ENCODE assay signal across 17 cellular contexts in the genomic region with DNA sequence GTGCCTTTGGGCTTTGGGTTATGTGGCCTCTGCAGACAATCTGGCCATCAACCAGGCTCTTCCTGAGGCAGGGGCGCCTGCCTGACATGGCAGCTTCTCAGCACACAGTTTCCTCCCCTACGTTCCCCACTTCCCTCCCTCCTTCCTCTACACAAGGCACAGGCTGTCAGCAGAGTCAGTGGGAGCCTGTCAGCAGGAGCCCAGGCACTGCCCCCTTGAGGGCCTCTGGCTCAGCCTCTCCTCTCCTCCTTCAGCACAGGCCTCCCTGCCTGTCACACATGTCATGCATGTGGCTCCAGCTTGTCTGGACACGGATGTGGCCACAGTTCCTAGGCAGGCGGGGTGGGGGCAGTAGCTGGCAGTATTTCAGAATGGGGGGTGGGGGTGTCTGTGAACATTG. TPM values are rescaled to one million over a fixed set of nuclear protein-coding genes. Genes with fewer than 3 reads are reported as not detected.
DNase-seq lines count a peak whose midpoint lies in the region; ATAC-seq, FAIRE-seq and TF ChIP-seq lines count a peak whose summit lies in the region.
"Had no signal": no experiment of that assay in that cellular context is flagged by ENCODE, and none has a peak within 500 bp of the region (broad histone marks: within the 10 kb centered on the region; RNA-seq: fewer than 3 reads in every experiment).

No MANE protein-coding gene starts in this region.

- no peak for TF ChIP-seq POLR2A in HCT116 (IDR thresholded peaks at IDR 0.05; ENCODE audit: borderline replicate concordance, extremely low read depth, insufficient read depth, insufficient read length)
- no peak for TF ChIP-seq POLR2A in K562 (conservative IDR thresholded peaks at IDR 0.05)

- in situ Hi-C loops in K562 (cut with MboI) = no loop called here

- no peaks in the 10 kb centered on the region for H3K9me3 ChIP-seq in HCT116 (ENCODE audit: control insufficient read depth in 1 of 2, insufficient read depth in 1 of 2, low read depth in 1 of 2, low read length in 2 of 2)
- no peaks in the 10 kb centered on the region for H3K9me3 ChIP-seq in K562 (replicated peaks; ENCODE audit: control insufficient read depth, insufficient read depth, low read depth, low read length)
- H3K9me3 ChIP-seq: testis had no signal

- H2AFZ ChIP-seq in HCT116 (ENCODE audit: low read depth, low read length, poor library complexity, severe bottlenecking) (no peak overlapping the region), K562 (ENCODE audit: low read depth, low read length) (no peak overlapping the region)

- BruUV-seq in HCT116 (replicated peaks; lab: Mats Ljungman, UMichigan) (no TSS peak), K562 (replicated peaks; lab: Mats Ljungman, UMichigan) (no TSS peak)

- H3K36me3 ChIP-seq in HCT116 (ENCODE audit: control insufficient read depth in 1 of 2, insufficient read depth in 2 of 2, low read length in 2 of 2) (no peaks in the 10 kb centered on the region), K562 (ENCODE audit: control insufficient read depth, insufficient read depth, low read length) (peaks cover 2% of the 10 kb centered on the region; the same call in 1 of the 3 replicates)

- no peak for TF ChIP-seq EP300 in K562 (IDR thresholded peaks at IDR 0.05; ENCODE audit: low read length)

- H3K27me3 ChIP-seq in HCT116 (ENCODE audit: insufficient read depth, low read length) = no peaks in the 10 kb centered on the region
- H3K27me3 ChIP-seq in K562 (ENCODE audit: control insufficient read depth in 2 of 2, insufficient read depth in 2 of 2, low read length in 2 of 2) = no peaks in the 10 kb centered on the region
- H3K27me3 ChIP-seq: testis had no signal

- ATAC-seq in HCT116 (peak; percentile 26; the same call in 1 of the 2 replicates), K562 (peak; percentile 84), HG02642 (IDR thresholded peaks at IDR 0.05; ENCODE audit: poor library complexity, unreplicated experiment) (no peak)

- H3K9me1 ChIP-seq in K562 (ENCODE audit: control insufficient read depth, insufficient read depth, low read length) = no peaks in the 10 kb centered on the region

- TF ChIP-seq CTCF in HCT116 (IDR thresholded peaks at IDR 0.05 in 2 of 3, conservative IDR thresholded peaks at IDR 0.05 in 1 of 3; ENCODE audit: borderline replicate concordance in 1 of 3, insufficient read depth in 1 of 3, low read depth in 2 of 3, low read length in 2 of 3) (0 out of 6 replicates have a peak, but pooled peaks of 1 of the 3 experiments have one; percentile 8), K562 (IDR thresholded peaks at IDR 0.05 in 2 of 3, conservative IDR thresholded peaks at IDR 0.05 in 1 of 3; ENCODE audit: insufficient read depth in 2 of 3, low read depth in 1 of 3, low read length in 3 of 3) (peak in 2 of 3 experiments; percentile 12 to 35; a peak in 3 of 6 replicates), neural crest cell (conservative IDR thresholded peaks at IDR 0.05) (no peak)

- no peak for DNase-seq in HCT116 (ENCODE audit: low read depth, low spot score)
- DNase-seq in NCI-H69 (lab: John Stamatoyannopoulos, UW) = peak; percentile 14
- DNase-seq in K562 (ENCODE audit: extremely low read depth in 1 of 4, low spot score in 3 of 4) = peak in 2 of 4 experiments; percentile 30 to 32
- DNase-seq in neural crest cell (ENCODE audit: low read depth, low spot score) = no peak
- DNase-seq in GM19238 (ENCODE audit: insufficient read length, low spot score) = no peak
- no peak for DNase-seq in DMS153 (lab: John Stamatoyannopoulos, UW)
- no peak for DNase-seq in activated naive CD4-positive, alpha-beta T cell treated with anti-CD3 and anti-CD28 coated beads, Interleukin-2, amount 50 U/mL, for 16 hours
- DNase-seq: CD8-positive, alpha-beta memory T cell; NCI-H1436; SHP77; stimulated activated CD4-positive, alpha-beta T cell treated with anti-CD3 and anti-CD28 coated beads, Interleukin-12 subunit alpha, Interleukin-12 subunit beta, amount 100 ng/mL, for 4 hours; testis had no signal

- H3K4me1 ChIP-seq in HCT116 (ENCODE audit: control insufficient read depth in 1 of 2, insufficient read depth in 2 of 2, low read length in 2 of 2) (peaks cover 22 to 78% of the 10 kb centered on the region in 2 experiments), K562 (replicated peaks in 1 of 2; ENCODE audit: control insufficient read depth in 2 of 2, insufficient read depth in 2 of 2, low read length in 2 of 2) (peaks cover 4 to 8% of the 10 kb centered on the region in 2 experiments; a peak in 3 of 5 replicates)
- H3K4me1 ChIP-seq: testis had no signal

- peak overlapping the region; percentile 22 for H3K4me2 ChIP-seq in HCT116 (ENCODE audit: low read length)
- no peak overlapping the region for H3K4me2 ChIP-seq in K562 (ENCODE audit: insufficient read depth, low read length)

- H3K9me2 ChIP-seq in HCT116 (ENCODE audit: insufficient read depth) = no peaks in the 10 kb centered on the region

- no peaks in the 10 kb centered on the region for H4K20me1 ChIP-seq in HCT116 (ENCODE audit: insufficient read depth)
- H4K20me1 ChIP-seq in K562 (replicated peaks; ENCODE audit: control insufficient read depth, insufficient read depth, low read length) = no peaks in the 10 kb centered on the region

- H3K79me2 ChIP-seq in HCT116 (ENCODE audit: insufficient read depth, low read length) = no peaks in the 10 kb centered on the region
- H3K79me2 ChIP-seq in K562 (ENCODE audit: control insufficient read depth, insufficient read depth, low read length) = no peaks in the 10 kb centered on the region

- TF ChIP-seq RAD21 in HCT116 (IDR thresholded peaks at IDR 0.05; ENCODE audit: low read depth) (peak; percentile 15; the same call in 1 of the 2 replicates), K562 (CRISPR knock-in tag; conservative IDR thresholded peaks at IDR 0.05 in 1 of 2, IDR thresholded peaks at IDR 0.05 in 1 of 2) (peak in 1 of 2 experiments; percentile 28; a peak in 2 of 4 replicates)

- no peak overlapping the region for H3K27ac ChIP-seq in HCT116 (ENCODE audit: low read depth, low read length)
- no peak overlapping the region for H3K27ac ChIP-seq in K562 (ENCODE audit: extremely low read depth, low read depth, low read length)
- H3K27ac ChIP-seq: testis, VCaP had no signal

- H3K9ac ChIP-seq in HCT116 (ENCODE audit: low read length) (no peak overlapping the region), K562 (ENCODE audit: insufficient read depth in 1 of 2, low read depth in 2 of 2, low read length in 2 of 2) (peak overlapping the region in 1 of 2 experiments; percentile 41; a peak in 2 of 4 replicates)

- CTCF ChIA-PET in HCT116 (lab: Charles Lee) (no interaction called here), K562 (lab: Yijun Ruan, JAX; ENCODE audit: low intra/inter-chr PET ratio) (no interaction called here)

- H3K27ac Mint-ChIP-seq in neural crest cell (ENCODE audit: unreplicated experiment) = peak overlapping the region; percentile 53
- H3K27ac Mint-ChIP-seq: activated naive CD4-positive, alpha-beta T cell treated with anti-CD3 and anti-CD28 coated beads, Interleukin-2, amount 50 U/mL, for 24 hours; memory B cell had no signal

- RAD21 ChIA-PET in HCT116 (lab: Charles Lee; ENCODE audit: low non-redundant PET in 1 of 2, low total read pairs in 2 of 2, uncharacterized antibody in 2 of 2, unreplicated experiment in 2 of 2) = interaction anchor here in 1 of 2 experiments (0.7 kb wide), 1 partner anchor 167 kb away, joined by 4 read pairs; no protein-coding TSS in a partner anchor

- H3K4me3 Mint-ChIP-seq in neural crest cell = no peak overlapping the region
- H3K4me3 Mint-ChIP-seq: activated naive CD4-positive, alpha-beta T cell treated with anti-CD3 and anti-CD28 coated beads, Interleukin-2, amount 50 U/mL, for 24 hours; CD8-positive, alpha-beta memory T cell; memory B cell had no signal

- H3K4me3 ChIP-seq in HCT116 (replicated peaks in 1 of 2; ENCODE audit: low read depth in 1 of 2, low read length in 2 of 2) (no peak overlapping the region), K562 (no peak overlapping the region)
- H3K4me3 ChIP-seq: testis had no signal

- H3K4me1 Mint-ChIP-seq in neural crest cell = no peaks in the 10 kb centered on the region
- H3K4me1 Mint-ChIP-seq: activated naive CD4-positive, alpha-beta T cell treated with anti-CD3 and anti-CD28 coated beads, Interleukin-2, amount 50 U/mL, for 24 hours; CD8-positive, alpha-beta memory T cell; memory B cell had no signal

- FAIRE-seq in K562 (lab: Jason Lieb, UNC) = no peak
- FAIRE-seq: HTR-8/SVneo had no signal

- WGBS in K562 (ENCODE audit: insufficient coverage, low coverage, missing lambda C conversion rate) = 62% methylated on average over 4 of the region's 4 CpGs

- no peaks in the 10 kb centered on the region for H3K9me3 Mint-ChIP-seq in neural crest cell
- H3K9me3 Mint-ChIP-seq: activated naive CD4-positive, alpha-beta T cell treated with anti-CD3 and anti-CD28 coated beads, Interleukin-2, amount 50 U/mL, for 24 hours; CD8-positive, alpha-beta memory T cell; memory B cell had no signal

- POLR2A ChIA-PET in HCT116 (lab: Charles Lee) (no interaction called here), K562 (lab: Yijun Ruan, JAX) (interaction anchor here (0.6 to 1.8 kb wide), 3 partner anchors 12 to 48 kb away, joined by 3 to 6 read pairs (median 4); no protein-coding TSS in a partner anchor)

- intact Hi-C loops in HCT116 (cut with micrococcal nuclease) (no loop called here), K562 (cut with micrococcal nuclease) (no loop called here)

- H3K36me3 Mint-ChIP-seq in neural crest cell (ENCODE audit: low read depth) = no peaks in the 10 kb centered on the region

- no peaks in the 10 kb centered on the region for H3K27me3 Mint-ChIP-seq in neural crest cell (ENCODE audit: low read depth)
- H3K27me3 Mint-ChIP-seq: activated naive CD4-positive, alpha-beta T cell treated with anti-CD3 and anti-CD28 coated beads, Interleukin-2, amount 50 U/mL, for 24 hours; CD8-positive, alpha-beta memory T cell; memory B cell had no signal

RNA-seq across cellular contexts. Expression of a gene that starts 52.2 kb away (rescaled TPM):
- total RNA-seq in HCT116 (2021; ENCODE audit: unreplicated experiment) = 36.4 TPM
- polyA plus RNA-seq in HCT116 (2012) = 46.0 and 46.3 TPM in 2 replicates
- total RNA-seq in K562 (2011; cell fraction: chromatin; rRNA removed; ENCODE audit: low replicate concordance) = 0.74 TPM in 1 of 2 replicates, not detected in the other
- total RNA-seq in K562 (2011; cell fraction: nucleolus; rRNA removed) = 0.92 and 1.0 TPM in 2 replicates
- 0.44 and 0.61 TPM in 2 replicates for total RNA-seq in K562 (2011; cell fraction: nucleoplasm; rRNA removed)
- total RNA-seq in K562 (2014; rRNA removed) = not detected in 2 replicates
- total RNA-seq in K562 (2014; rRNA removed; fragmentation: Illumina TruSeq; extraction: Trizol) = not detected in 2 replicates
- not detected in 2 replicates for total RNA-seq in K562 (2015; rRNA removed; fragmentation: Illumina TruSeq; extraction: Trizol)
- total RNA-seq in K562 (2021) = 0.38 TPM in 1 of 2 replicates, not detected in the other
- polyA plus RNA-seq in K562 (2011; rRNA removed) = 0.06 and 0.07 TPM in 2 replicates
- not detected in 2 replicates for polyA plus RNA-seq in K562 (2011; cell fraction: cytosol; rRNA removed)
- polyA plus RNA-seq in K562 (2011; cell fraction: nucleus; rRNA removed) = 0.46 and 0.50 TPM in 2 replicates
- polyA plus RNA-seq in K562 (2012) = 0.22 and 0.55 TPM in 2 replicates
- not detected in 2 replicates for polyA plus RNA-seq in K562 (2014; fragmentation: Illumina TruSeq; extraction: Trizol)
- polyA plus RNA-seq in K562 (2014; fragmentation: Nextera tagmentation; extraction: Ambion mirVana) = not detected
- polyA plus RNA-seq in K562 (2014; rRNA removed) = not detected in 2 replicates
- not detected in 2 replicates for polyA minus RNA-seq in K562 (2011; rRNA and poly(A)+ RNA removed)
- not detected in 2 replicates for polyA minus RNA-seq in K562 (2011; cell fraction: cytosol; rRNA and poly(A)+ RNA removed)
- polyA minus RNA-seq in K562 (2011; cell fraction: nucleus; rRNA and poly(A)+ RNA removed) = 0.11 and 0.27 TPM in 2 replicates
- 0.89 and 1.0 TPM in 2 replicates for total RNA-seq in neural crest cell
- polyA plus RNA-seq: CD8-positive, alpha-beta memory T cell had no signal

Comparison
In these comparisons a context has a peak if more than half of its experiments do, and no peak if none do; other contexts are left out.
1. RNA of a gene that starts 52.2 kb away (total RNA-seq): 36.4 TPM in HCT116 (single experiment); 0.89 to 1.0 TPM in neural crest cell and 0.38 to 1.0 TPM in K562; every median in the first group is over 10 times any median in the second.